29 cellular contexts compared by ENCODE assay signal in the genomic region with DNA sequence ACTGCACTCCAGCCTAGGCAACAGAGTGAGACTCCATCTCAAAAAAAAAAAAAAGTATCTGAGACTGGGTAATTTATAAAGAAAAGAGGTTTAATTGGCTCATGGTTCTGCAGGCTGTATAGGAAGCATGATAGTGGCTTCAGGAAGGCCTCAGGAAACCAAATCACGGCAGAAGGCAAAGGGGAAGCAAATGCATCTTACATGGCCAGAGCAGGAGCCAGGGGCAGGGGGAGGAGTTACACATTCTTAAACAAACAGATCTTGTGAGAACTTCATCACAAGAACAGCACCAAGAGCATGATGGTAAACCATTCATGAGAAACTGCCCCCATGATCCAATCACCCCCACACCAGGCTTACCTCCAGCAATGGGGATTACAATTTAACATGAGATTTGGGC.
"Had no signal": no experiment of that assay in that cellular context is flagged by ENCODE, and none has a peak within 500 bp of the region (broad histone marks: within the 10 kb centered on the region; RNA-seq: fewer than 3 reads in every experiment).

No MANE protein-coding gene starts in this region.

- H3K27ac ChIP-seq: adrenal gland, body of pancreas, cardiac muscle cell, colonic mucosa, dorsolateral prefrontal cortex, heart left ventricle, lower lobe of right lung, right lobe of liver, thoracic aorta, uterus, WERI-Rb-1 had no signal

- H3K4me3 Mint-ChIP-seq: activated CD4-positive, alpha-beta memory T cell treated with anti-CD3 and anti-CD28 coated beads for 36 hours; activated CD4-positive, alpha-beta T cell treated with anti-CD3 and anti-CD28 coated beads, Interleukin-2, amount 10 ng/mL, durations not matched to agents 24 days and 14 days; activated naive CD8-positive, alpha-beta T cell treated with anti-CD3 and anti-CD28 coated beads for 36 hours; activated T-cell treated with anti-CD3 and anti-CD28 coated beads, Interleukin-2, amount 50 U/mL, for 72 hours; natural killer cell treated with Interleukin-12 subunit alpha and Interleukin-12 subunit beta and Interleukin-15 and Interleukin-18, amount 100 ng/mL, for 72 hours had no signal

- H3K27me3 ChIP-seq: adrenal gland, body of pancreas, cardiac muscle cell, colonic mucosa, dorsolateral prefrontal cortex, heart left ventricle, right lobe of liver, uterus had no signal

- H3K36me3 ChIP-seq: adrenal gland, cardiac muscle cell, colonic mucosa, lower lobe of right lung, right lobe of liver, thoracic aorta, uterus, WERI-Rb-1 had no signal

- H3K4me1 ChIP-seq: body of pancreas, colonic mucosa, right lobe of liver, uterus had no signal

- DNase-seq: activated CD4-positive, alpha-beta memory T cell treated with anti-CD3 and anti-CD28 coated beads for 36 hours; activated CD4-positive, alpha-beta T cell treated with anti-CD3 and anti-CD28 coated beads, Interleukin-2, amount 10 ng/mL, durations not matched to agents 24 days and 14 days; activated CD4-positive, CD25-positive, alpha-beta regulatory T cell treated with anti-CD3 and anti-CD28 coated beads, Interleukin-2, amount 50 U/mL, for 72 hours; activated naive CD4-positive, alpha-beta T cell; activated naive CD8-positive, alpha-beta T cell treated with anti-CD3 and anti-CD28 coated beads for 36 hours; activated T-cell treated with anti-CD3 and anti-CD28 coated beads for 4 hours; activated T-cell treated with anti-CD3 and anti-CD28 coated beads, Interleukin-2, amount 50 U/mL, for 72 hours; adrenal gland; aorta; body of pancreas; cerebellar nuclear complex; colonic mucosa; dorsolateral prefrontal cortex; effector memory CD4-positive, alpha-beta T cell; heart left ventricle; hypothalamus; kidney glomerular epithelial cell; lower lobe of right lung; mesenchymal stem cell; right lobe of liver; stimulated activated CD4-positive, alpha-beta T cell treated with anti-CD3 and anti-CD28 coated beads, Interleukin-2, amount 100 ng/mL, for 48 hours; stimulated activated naive CD8-positive, alpha-beta T cell treated with anti-CD3 and anti-CD28 coated beads, Interleukin-15, Interleukin-2, amounts not matched to agents 100 U/mL and 50 U/mL, for 24 hours; trophoblast cell; uterus; WERI-Rb-1 had no signal

- H3K27me3 Mint-ChIP-seq: activated CD4-positive, alpha-beta memory T cell treated with anti-CD3 and anti-CD28 coated beads for 36 hours; activated CD4-positive, alpha-beta T cell treated with anti-CD3 and anti-CD28 coated beads, Interleukin-2, amount 10 ng/mL, durations not matched to agents 24 days and 14 days; activated naive CD8-positive, alpha-beta T cell treated with anti-CD3 and anti-CD28 coated beads for 36 hours; natural killer cell treated with Interleukin-12 subunit alpha and Interleukin-12 subunit beta and Interleukin-15 and Interleukin-18, amount 100 ng/mL, for 72 hours had no signal

- ATAC-seq: activated T-cell treated with anti-CD3 and anti-CD28 coated beads, Interleukin-2, amount 50 U/mL, for 72 hours; body of pancreas; heart left ventricle; left lobe of liver; lower lobe of right lung; natural killer cell treated with Interleukin-12 subunit alpha and Interleukin-12 subunit beta and Interleukin-15 and Interleukin-18, amount 100 ng/mL, for 72 hours; stimulated activated naive CD8-positive, alpha-beta T cell treated with anti-CD3 and anti-CD28 coated beads, Interleukin-15, Interleukin-2, amounts not matched to agents 100 U/mL and 50 U/mL, for 24 hours had no signal

- H3K9me3 ChIP-seq: adrenal gland, body of pancreas, colonic mucosa, heart left ventricle, lower lobe of right lung, right lobe of liver, thoracic aorta, uterus had no signal

- H3K4me3 ChIP-seq: adrenal gland, body of pancreas, cardiac muscle cell, colonic mucosa, dorsolateral prefrontal cortex, heart left ventricle, lower lobe of right lung, right lobe of liver, thoracic aorta, uterus had no signal

- H3K9me3 Mint-ChIP-seq: activated CD4-positive, alpha-beta memory T cell treated with anti-CD3 and anti-CD28 coated beads for 36 hours; activated CD4-positive, alpha-beta T cell treated with anti-CD3 and anti-CD28 coated beads, Interleukin-2, amount 10 ng/mL, durations not matched to agents 24 days and 14 days; activated T-cell treated with anti-CD3 and anti-CD28 coated beads, Interleukin-2, amount 50 U/mL, for 72 hours; natural killer cell treated with Interleukin-12 subunit alpha and Interleukin-12 subunit beta and Interleukin-15 and Interleukin-18, amount 100 ng/mL, for 72 hours had no signal

- H3K27ac Mint-ChIP-seq: activated CD4-positive, alpha-beta memory T cell treated with anti-CD3 and anti-CD28 coated beads for 36 hours; activated CD4-positive, alpha-beta T cell treated with anti-CD3 and anti-CD28 coated beads, Interleukin-2, amount 10 ng/mL, durations not matched to agents 24 days and 14 days; activated naive CD8-positive, alpha-beta T cell treated with anti-CD3 and anti-CD28 coated beads for 36 hours had no signal
